Comparison of ENCODE assay signal across 16 cellular contexts in genomic region chr12:90036641-90037040, GRCh38.
A peak's percentile ranks its signal among the peaks of the same experiment; 100 is the strongest.
DNase-seq lines count a peak whose midpoint lies in the region; ATAC-seq, FAIRE-seq and TF ChIP-seq lines count a peak whose summit lies in the region.
"Had no signal": no experiment of that assay in that cellular context is flagged by ENCODE, and none has a peak within 500 bp of the region (broad histone marks: within the 10 kb centered on the region; RNA-seq: fewer than 3 reads in every experiment).

No MANE protein-coding gene starts in this region.

- H4K20me1 ChIP-seq in hepatocyte (ENCODE audit: insufficient read depth, poor library complexity, severe bottlenecking): no peaks in the 10 kb centered on the region

- H3K4me2 ChIP-seq in hepatocyte: no peak overlapping the region

- no peak for TF ChIP-seq CTCF in hepatocyte (IDR thresholded peaks at IDR 0.05; ENCODE audit: poor library complexity)

- H3K27me3 Mint-ChIP-seq in activated CD4-positive, alpha-beta T cell treated with anti-CD3 and anti-CD28 coated beads for 36 hours: no peaks in the 10 kb centered on the region
- H3K27me3 Mint-ChIP-seq in stimulated activated naive CD8-positive, alpha-beta T cell treated with anti-CD3 and anti-CD28 coated beads, Interleukin-15, amount 100 ng/mL, for 72 hours: peaks cover 8% of the 10 kb centered on the region
- H3K27me3 Mint-ChIP-seq: activated CD4-positive, alpha-beta T cell treated with anti-CD3 and anti-CD28 coated beads, Interleukin-2, amount 10 ng/mL, durations not matched to agents 7 days and 5 days had no signal

- H3K4me3 Mint-ChIP-seq in activated CD4-positive, alpha-beta T cell treated with anti-CD3 and anti-CD28 coated beads for 36 hours: no peak overlapping the region
- H3K4me3 Mint-ChIP-seq in stimulated activated naive CD8-positive, alpha-beta T cell treated with anti-CD3 and anti-CD28 coated beads, Interleukin-15, amount 100 ng/mL, for 72 hours: no peak overlapping the region
- H3K4me3 Mint-ChIP-seq: activated CD4-positive, alpha-beta T cell treated with anti-CD3 and anti-CD28 coated beads, Interleukin-2, amount 10 ng/mL, durations not matched to agents 7 days and 5 days had no signal

- H3K4me3 ChIP-seq in hepatocyte: no peak overlapping the region
- H3K4me3 ChIP-seq: gastroesophageal sphincter had no signal

- POLR2A ChIA-PET in activated CD4-positive, alpha-beta T cell treated with anti-CD3 and anti-CD28 coated beads for 36 hours (lab: Charles Lee): no interaction called here

- no peaks in the 10 kb centered on the region for H3K9me2 ChIP-seq in hepatocyte (replicated peaks; ENCODE audit: insufficient read depth)

- H3K27ac Mint-ChIP-seq in activated CD4-positive, alpha-beta T cell treated with anti-CD3 and anti-CD28 coated beads for 36 hours: no peak overlapping the region
- no peak overlapping the region for H3K27ac Mint-ChIP-seq in stimulated activated naive CD8-positive, alpha-beta T cell treated with anti-CD3 and anti-CD28 coated beads, Interleukin-15, amount 100 ng/mL, for 72 hours
- H3K27ac Mint-ChIP-seq: activated CD4-positive, alpha-beta T cell treated with anti-CD3 and anti-CD28 coated beads, Interleukin-2, amount 10 ng/mL, durations not matched to agents 7 days and 5 days had no signal

- no peaks in the 10 kb centered on the region for H3K79me2 ChIP-seq in hepatocyte
- H3K79me2 ChIP-seq: parathyroid adenoma had no signal

- peaks cover 2% of the 10 kb centered on the region for H3K9me3 Mint-ChIP-seq in activated CD4-positive, alpha-beta T cell treated with anti-CD3 and anti-CD28 coated beads for 36 hours (ENCODE audit: low read depth)
- H3K9me3 Mint-ChIP-seq in stimulated activated naive CD8-positive, alpha-beta T cell treated with anti-CD3 and anti-CD28 coated beads, Interleukin-15, amount 100 ng/mL, for 72 hours: peaks cover 7 to 9% of the 10 kb centered on the region in 2 donors

- intact Hi-C loops in activated CD4-positive, alpha-beta T cell treated with anti-CD3 and anti-CD28 coated beads for 36 hours (cut with DNase I, micrococcal nuclease): no loop called here

- CTCF ChIA-PET in activated CD4-positive, alpha-beta T cell treated with anti-CD3 and anti-CD28 coated beads for 36 hours (lab: Charles Lee): interaction anchor here (0.8 kb wide), 1 partner anchor 8 kb away, joined by 3 read pairs; no protein-coding TSS in a partner anchor

- peaks cover 20% of the 10 kb centered on the region for H3K4me1 Mint-ChIP-seq in activated CD4-positive, alpha-beta T cell treated with anti-CD3 and anti-CD28 coated beads for 36 hours
- H3K4me1 Mint-ChIP-seq in stimulated activated naive CD8-positive, alpha-beta T cell treated with anti-CD3 and anti-CD28 coated beads, Interleukin-15, amount 100 ng/mL, for 72 hours: peaks cover 21% of the 10 kb centered on the region

- no peaks in the 10 kb centered on the region for H3K36me3 Mint-ChIP-seq in activated CD4-positive, alpha-beta T cell treated with anti-CD3 and anti-CD28 coated beads for 36 hours (ENCODE audit: low read depth)

- H3K27me3 ChIP-seq in hepatocyte: no peaks in the 10 kb centered on the region
- H3K27me3 ChIP-seq: gastroesophageal sphincter had no signal

- H3K36me3 ChIP-seq in hepatocyte (replicated peaks; ENCODE audit: insufficient read depth, low read depth): no peaks in the 10 kb centered on the region
- H3K36me3 ChIP-seq: gastroesophageal sphincter had no signal

- no peaks in the 10 kb centered on the region for H3K9me3 ChIP-seq in hepatocyte (ENCODE audit: low read depth)
- H3K9me3 ChIP-seq: Caco-2 had no signal

- ATAC-seq in activated CD4-positive, alpha-beta T cell treated with anti-CD3 and anti-CD28 coated beads for 36 hours: peak; percentile 44
- ATAC-seq in stimulated activated naive CD8-positive, alpha-beta T cell treated with anti-CD3 and anti-CD28 coated beads, Interleukin-15, amount 100 ng/mL, for 72 hours: peak; percentile 80
- ATAC-seq in GM19023 (IDR thresholded peaks at IDR 0.05; ENCODE audit: unreplicated experiment): no peak
- ATAC-seq: gastroesophageal sphincter had no signal

- no peak for DNase-seq in activated CD4-positive, alpha-beta T cell treated with anti-CD3 and anti-CD28 coated beads for 36 hours
- no peak for DNase-seq in activated CD4-positive, alpha-beta T cell treated with anti-CD3 and anti-CD28 coated beads, Interleukin-2, amount 50 U/mL, for 48 hours
- DNase-seq in RCC 7860 (ENCODE audit: low spot score) (no peak), epithelial cell of prostate (ENCODE audit: low read depth, low spot score) (no peak), SHP77 (lab: John Stamatoyannopoulos, UW) (no peak), hepatocyte (ENCODE audit: low spot score) (no peak)
- DNase-seq in stimulated activated naive CD8-positive, alpha-beta T cell treated with anti-CD3 and anti-CD28 coated beads, Interleukin-15, amount 100 ng/mL, for 72 hours: no peak
- DNase-seq: activated CD4-positive, alpha-beta T cell treated with anti-CD3 and anti-CD28 coated beads, Interleukin-2, amount 10 ng/mL, durations not matched to agents 7 days and 5 days; aorta; Caco-2; NCI-H1417; NCI-H510A treated with DMSO at 0.1 percent for 48 hours; stimulated activated CD4-positive, alpha-beta T cell treated with anti-CD3 and anti-CD28 coated beads, Interleukin-12 subunit alpha, Interleukin-12 subunit beta, amount 100 ng/mL, for 4 hours had no signal

- H2AFZ ChIP-seq in hepatocyte: no peak overlapping the region
- H2AFZ ChIP-seq: parathyroid adenoma had no signal

- WGBS in hepatocyte (ENCODE audit: low lambda C conversion rate, missing lambda C conversion rate): 73% methylated on average over 3 of the region's 3 CpGs

- peak; percentile 28 for FAIRE-seq in RCC 7860 (lab: Jason Lieb, UNC)

- no peaks in the 10 kb centered on the region for H3K4me1 ChIP-seq in hepatocyte (ENCODE audit: insufficient read depth)
- H3K4me1 ChIP-seq: Caco-2, gastroesophageal sphincter had no signal

- peak overlapping the region; percentile 11 for H3K27ac ChIP-seq in epithelial cell of prostate
- no peak overlapping the region for H3K27ac ChIP-seq in hepatocyte
- H3K27ac ChIP-seq: gastroesophageal sphincter, parathyroid adenoma had no signal
